ENCODE assay signal across 8 cellular contexts in genomic region chr1:12617511-12617900, GRCh38. TPM values are rescaled to one million over a fixed set of nuclear protein-coding genes. Genes with fewer than 3 reads are reported as not detected.
DNase-seq lines count a peak whose midpoint lies in the region; ATAC-seq and TF ChIP-seq lines count a peak whose summit lies in the region.

No MANE protein-coding gene starts in this region.

- no peak overlapping the region for H2BK120ac ChIP-seq in neuronal stem cell (ENCODE audit: low read depth, low read length)

- TF ChIP-seq CTCF in GM13977 (IDR thresholded peaks at IDR 0.05; ENCODE audit: extremely low read depth, insufficient read depth, missing control alignments): no peak

- H3K4me2 ChIP-seq in neuronal stem cell (ENCODE audit: insufficient read depth, low read length, poor library complexity, severe bottlenecking): peak overlapping the region; percentile 90

- H3K4ac ChIP-seq in neuronal stem cell (ENCODE audit: low read length): no peak overlapping the region

- H3K36me3 ChIP-seq in effector memory CD4-positive, alpha-beta T cell (ENCODE audit: control insufficient read depth, insufficient read depth, low read length): no peaks in the 10 kb centered on the region
- H3K36me3 ChIP-seq in neuronal stem cell (replicated peaks in 1 of 2; ENCODE audit: control insufficient read depth in 2 of 2, insufficient read depth in 2 of 2, low read length in 2 of 2): no peaks in the 10 kb centered on the region

- H3K79me1 ChIP-seq in neuronal stem cell (ENCODE audit: low read depth, low read length): no peaks in the 10 kb centered on the region

- no peak overlapping the region for H3K23ac ChIP-seq in neuronal stem cell (ENCODE audit: low read depth, low read length, poor library complexity)

- no peak overlapping the region for H3K14ac ChIP-seq in neuronal stem cell (ENCODE audit: low read length)

- H4K91ac ChIP-seq in neuronal stem cell (ENCODE audit: low read depth, low read length, poor library complexity): no peak overlapping the region

- no peak overlapping the region for H2AK5ac ChIP-seq in neuronal stem cell (ENCODE audit: low read depth, low read length)

- peaks cover 38% of the 10 kb centered on the region for H3K4me1 ChIP-seq in effector memory CD4-positive, alpha-beta T cell (ENCODE audit: control insufficient read depth, insufficient read depth, low read length, poor library complexity, severe bottlenecking)
- H3K4me1 ChIP-seq in neuronal stem cell (ENCODE audit: control insufficient read depth in 2 of 2, insufficient read depth in 1 of 2, low read depth in 1 of 2, low read length in 2 of 2): peaks cover 20 to 25% of the 10 kb centered on the region in 2 donors

- no peak overlapping the region for H2BK5ac ChIP-seq in neuronal stem cell (ENCODE audit: low read length)

- no CpG with 5 or more reads among the region's 13 CpGs for whole genome bisulfite sequencing in neuronal stem cell (ENCODE audit: extremely low coverage in 2 of 2, insufficient read length in 2 of 2, insufficient replicate concordance in 1 of 2), 2 donors

- H2BK12ac ChIP-seq in neuronal stem cell (ENCODE audit: low read length): no peak overlapping the region

- no peak overlapping the region for H2BK15ac ChIP-seq in neuronal stem cell (ENCODE audit: low read length)

- H4K8ac ChIP-seq in neuronal stem cell (ENCODE audit: low read depth, low read length): no peak overlapping the region

- H3K18ac ChIP-seq in neuronal stem cell (ENCODE audit: low read length): no peak overlapping the region

- H3K4me3 ChIP-seq in effector memory CD4-positive, alpha-beta T cell (ENCODE audit: insufficient read depth, low read depth, low read length, poor library complexity, severe bottlenecking): peak overlapping the region; percentile 96
- H3K4me3 ChIP-seq in neuronal stem cell (ENCODE audit: low read length in 2 of 2): peak overlapping the region; percentile 65 to 84

- H3K27ac ChIP-seq in effector memory CD4-positive, alpha-beta T cell (ENCODE audit: insufficient read depth, low read length, poor library complexity, severe bottlenecking): peak overlapping the region; percentile 79
- no peak overlapping the region for H3K27ac ChIP-seq in neuronal stem cell (replicated peaks; ENCODE audit: low read length)

- H2AFZ ChIP-seq in neuronal stem cell (ENCODE audit: low read length): peak overlapping the region; percentile 97

- H3K27me3 ChIP-seq in effector memory CD4-positive, alpha-beta T cell (replicated peaks; ENCODE audit: control insufficient read depth, insufficient read depth, low read length, poor library complexity, severe bottlenecking): no peaks in the 10 kb centered on the region
- peaks cover 0 to 69% (median 9%) of the 10 kb centered on the region in 3 experiments for H3K27me3 ChIP-seq in neuronal stem cell (ENCODE audit: control insufficient read depth in 3 of 3, insufficient read depth in 3 of 3, low read depth in 1 of 3, low read length in 3 of 3)

- H3K9ac ChIP-seq in neuronal stem cell (ENCODE audit: low read depth, low read length, poor library complexity): no peak overlapping the region

- DNase-seq in GM13977 (ENCODE audit: low spot score) (peak; percentile 66), T-helper 22 cell (ENCODE audit: low read depth) (peak; percentile 52), neuronal stem cell (ENCODE audit: low spot score) (no peak), NCI-H1436 (lab: John Stamatoyannopoulos, UW) (no peak), HK-2 (ENCODE audit: unreplicated experiment) (no peak), NCI-H187 (lab: John Stamatoyannopoulos, UW) (no peak)
- peak; percentile 47 to 50 (median 49) for DNase-seq in effector memory CD4-positive, alpha-beta T cell

- ATAC-seq in GM19035 (IDR thresholded peaks at IDR 0.05; ENCODE audit: unreplicated experiment): no peak

- no peaks in the 10 kb centered on the region for H3K9me3 ChIP-seq in effector memory CD4-positive, alpha-beta T cell (ENCODE audit: control insufficient read depth, low read length)
- no peaks in the 10 kb centered on the region for H3K9me3 ChIP-seq in neuronal stem cell (replicated peaks in 1 of 2; ENCODE audit: control insufficient read depth in 2 of 2, insufficient read depth in 1 of 2, low read depth in 1 of 2, low read length in 2 of 2)

- in situ Hi-C loops in GM13977 (cut with MboI; ENCODE audit: low pct_unique_long_range_greater_than_20kb, low sequenced_read_pairs, unreplicated experiment): loop anchor here (25.0 kb wide), 2 partner anchors 305 to 480 kb away; no protein-coding TSS in a partner anchor

RNA-seq across cellular contexts. Expression of gene DHRS3, which starts 0.5 kb away (rescaled TPM):
- polyA plus RNA-seq in neuronal stem cell (2013, experiment 1 of 2): 0.75 TPM
- 0.76 TPM for polyA plus RNA-seq in neuronal stem cell (2013, experiment 2 of 2)

RNA-seq across cellular contexts. Expression of gene AADACL4, which starts 26.4 kb away (rescaled TPM):
- not detected for polyA plus RNA-seq in neuronal stem cell (2013, experiment 1 of 2)
- not detected for polyA plus RNA-seq in neuronal stem cell (2013, experiment 2 of 2)

Comparison
In these comparisons a context has a peak if more than half of its experiments do, and no peak if none do; other contexts are left out.
1. DNase-seq: peak in GM13977 (single experiment), T-helper 22 cell (single experiment) and effector memory CD4-positive, alpha-beta T cell (3 of 3); none in neuronal stem cell (single experiment), NCI-H1436 (single experiment), HK-2 (single experiment) and NCI-H187 (0 of 2).